14 cellular contexts compared by ENCODE assay signal in genomic region chr4:185217390-185217985, GRCh38.
"Had no signal": no experiment of that assay in that cellular context is flagged by ENCODE, and none has a peak within 500 bp of the region (broad histone marks: within the 10 kb centered on the region; RNA-seq: fewer than 3 reads in every experiment).

No MANE protein-coding gene starts in this region.

- H3K9me3 ChIP-seq: breast epithelium, esophagus muscularis mucosa, tibial nerve had no signal

- DNase-seq: activated CD4-positive, alpha-beta memory T cell treated with anti-CD3 and anti-CD28 coated beads, Interleukin-2, amount 10 ng/mL, durations not matched to agents 7 days and 5 days; activated CD4-positive, alpha-beta T cell treated with anti-CD3 and anti-CD28 coated beads for 36 hours; activated gamma-delta T cell; activated naive CD8-positive, alpha-beta T cell treated with anti-CD3 and anti-CD28 coated beads for 36 hours; activated T-cell treated with anti-CD3 and anti-CD28 coated beads, Interleukin-2, amount 50 U/mL, for 48 hours; anterior cingulate cortex; left ventricle myocardium superior; stimulated activated CD4-positive, alpha-beta T cell treated with anti-CD3 and anti-CD28 coated beads, Interleukin-15, amount 100 ng/mL, for 24 hours; stimulated activated CD4-positive, alpha-beta T cell treated with anti-CD3 and anti-CD28 coated beads, Interleukin-4, amount 100 ng/mL, for 4 hours; T-helper 9 cell had no signal

- H3K4me3 ChIP-seq: breast epithelium, esophagus muscularis mucosa, tibial nerve had no signal

- H3K27me3 Mint-ChIP-seq: activated CD4-positive, alpha-beta memory T cell treated with anti-CD3 and anti-CD28 coated beads, Interleukin-2, amount 10 ng/mL, durations not matched to agents 7 days and 5 days; activated CD4-positive, alpha-beta T cell treated with anti-CD3 and anti-CD28 coated beads for 36 hours; activated naive CD8-positive, alpha-beta T cell treated with anti-CD3 and anti-CD28 coated beads for 36 hours had no signal

- H3K36me3 ChIP-seq: breast epithelium, esophagus muscularis mucosa, tibial nerve had no signal

- H3K9me3 Mint-ChIP-seq: activated naive CD8-positive, alpha-beta T cell treated with anti-CD3 and anti-CD28 coated beads for 36 hours had no signal

- H3K27ac ChIP-seq: breast epithelium, tibial nerve, VCaP had no signal

- H3K4me3 Mint-ChIP-seq: activated CD4-positive, alpha-beta memory T cell treated with anti-CD3 and anti-CD28 coated beads, Interleukin-2, amount 10 ng/mL, durations not matched to agents 7 days and 5 days; activated CD4-positive, alpha-beta T cell treated with anti-CD3 and anti-CD28 coated beads for 36 hours; activated naive CD8-positive, alpha-beta T cell treated with anti-CD3 and anti-CD28 coated beads for 36 hours had no signal

- H3K27me3 ChIP-seq: breast epithelium, esophagus muscularis mucosa, tibial nerve had no signal

- H3K27ac Mint-ChIP-seq: activated CD4-positive, alpha-beta memory T cell treated with anti-CD3 and anti-CD28 coated beads, Interleukin-2, amount 10 ng/mL, durations not matched to agents 7 days and 5 days; activated naive CD8-positive, alpha-beta T cell treated with anti-CD3 and anti-CD28 coated beads for 36 hours had no signal
